Comparison of ENCODE assay signal across 8 cellular contexts in genomic region chr1:230979389-230979716, GRCh38. TPM values are rescaled to one million over a fixed set of nuclear protein-coding genes. Genes with fewer than 3 reads are reported as not detected.
DNase-seq lines count a peak whose midpoint lies in the region; ATAC-seq and TF ChIP-seq lines count a peak whose summit lies in the region.

No MANE protein-coding gene starts in this region.

- H2AK5ac ChIP-seq in neuronal stem cell (ENCODE audit: low read depth, low read length), result no peak overlapping the region

- peaks cover 5% of the 10 kb centered on the region for H3K79me1 ChIP-seq in neuronal stem cell (ENCODE audit: low read depth, low read length)

- H4K91ac ChIP-seq in neuronal stem cell (ENCODE audit: low read depth, low read length, poor library complexity), result no peak overlapping the region

- H3F3A ChIP-seq in OCI-LY1 (ENCODE audit: insufficient read depth, low read length), result no peaks in the 10 kb centered on the region

- no peak overlapping the region for H2BK120ac ChIP-seq in neuronal stem cell (ENCODE audit: low read depth, low read length)

- H3K4me2 ChIP-seq in OCI-LY1 (ENCODE audit: low read length) (peak overlapping the region; percentile 90), neuronal stem cell (ENCODE audit: insufficient read depth, low read length, poor library complexity, severe bottlenecking) (peak overlapping the region; percentile 59)

- H3K9ac ChIP-seq in OCI-LY1 (ENCODE audit: low read length), result peak overlapping the region; percentile 86
- peak overlapping the region; percentile 87 for H3K9ac ChIP-seq in neuronal stem cell (ENCODE audit: low read depth, low read length, poor library complexity)

- peak overlapping the region; percentile 76 for H3K27ac ChIP-seq in CD4-positive, alpha-beta T cell (ENCODE audit: low read depth, low read length)
- H3K27ac ChIP-seq in OCI-LY1 (ENCODE audit: low read depth, low read length, poor library complexity, severe bottlenecking) (peak overlapping the region; percentile 35), neuronal stem cell (replicated peaks; ENCODE audit: low read length) (no peak overlapping the region)

- H3K9me2 ChIP-seq in OCI-LY1 (ENCODE audit: low read depth, low read length), result no peaks in the 10 kb centered on the region

- no peak overlapping the region for H2BK15ac ChIP-seq in neuronal stem cell (ENCODE audit: low read length)

- peaks cover 6% of the 10 kb centered on the region; the same call in 1 of the 2 replicates for H3K79me2 ChIP-seq in OCI-LY1 (ENCODE audit: insufficient read depth, low read length)

- no peak overlapping the region for H3K18ac ChIP-seq in neuronal stem cell (ENCODE audit: low read length)

- H2AFZ ChIP-seq in OCI-LY1 (ENCODE audit: low read length) (peak overlapping the region; percentile 28; the same call in 1 of the 2 replicates), neuronal stem cell (ENCODE audit: low read length) (peak overlapping the region; percentile 80)

- H3K4ac ChIP-seq in neuronal stem cell (ENCODE audit: low read length), result no peak overlapping the region

- no peak overlapping the region for H3K27ac Mint-ChIP-seq in CD4-positive, alpha-beta T cell
- H3K27ac Mint-ChIP-seq in endothelial cell (ENCODE audit: unreplicated experiment), result peak overlapping the region; percentile 54

- no peak overlapping the region for H3K14ac ChIP-seq in neuronal stem cell (ENCODE audit: low read length)

- no peak overlapping the region for H3K4me3 Mint-ChIP-seq in CD4-positive, alpha-beta T cell
- H3K4me3 Mint-ChIP-seq in endothelial cell (ENCODE audit: unreplicated experiment), result peak overlapping the region; percentile 98

- H4K8ac ChIP-seq in neuronal stem cell (ENCODE audit: low read depth, low read length), result no peak overlapping the region

- peak overlapping the region; percentile 89 for H3K4me3 ChIP-seq in OCI-LY1 (ENCODE audit: low read depth, low read length, poor library complexity, severe bottlenecking)
- peak overlapping the region; percentile 73 to 87 for H3K4me3 ChIP-seq in neuronal stem cell (ENCODE audit: low read length in 2 of 2)

- intact Hi-C loops in CD4-positive, alpha-beta T cell (cut with DNase I, micrococcal nuclease), result loop anchor here (1.0 to 10.0 kb wide), 10 partner anchors 59 to 548 kb away; partner anchors contain the start of genes COG2 (in 2 of the 2), C1orf198 (in 1 of the 2), EXOC8 (in 1 of the 2) and GNPAT (in 1 of the 2)

- no peaks in the 10 kb centered on the region for H3K9me3 Mint-ChIP-seq in CD4-positive, alpha-beta T cell
- no peaks in the 10 kb centered on the region for H3K9me3 Mint-ChIP-seq in endothelial cell (ENCODE audit: unreplicated experiment)

- H3K4me1 Mint-ChIP-seq in CD4-positive, alpha-beta T cell (ENCODE audit: low read depth), result peaks cover 33% of the 10 kb centered on the region
- H3K4me1 Mint-ChIP-seq in endothelial cell (ENCODE audit: unreplicated experiment), result peaks cover 43% of the 10 kb centered on the region

- TF ChIP-seq CTCF in CD4-positive, alpha-beta T cell (IDR thresholded peaks at IDR 0.05), result no peak
- TF ChIP-seq CTCF in OCI-LY1 (IDR thresholded peaks at IDR 0.05; ENCODE audit: low read length) (no peak), endothelial cell (IDR thresholded peaks at IDR 0.05; ENCODE audit: unreplicated experiment) (no peak)

- WGBS in neuronal stem cell (ENCODE audit: extremely low coverage in 2 of 2, insufficient read length in 2 of 2, insufficient replicate concordance in 1 of 2), 2 donors, result no CpG with 5 or more reads among the region's 12 CpGs

- no peak for ATAC-seq in CD4-positive, alpha-beta T cell (ENCODE audit: poor library complexity)
- no peak for ATAC-seq in HG03095 (IDR thresholded peaks at IDR 0.05; ENCODE audit: unreplicated experiment)

- H3K9me3 ChIP-seq in CD4-positive, alpha-beta T cell (ENCODE audit: control insufficient read depth, low read length), result no peaks in the 10 kb centered on the region
- H3K9me3 ChIP-seq in OCI-LY1 (ENCODE audit: low read length) (no peaks in the 10 kb centered on the region), neuronal stem cell (replicated peaks in 1 of 2; ENCODE audit: control insufficient read depth in 2 of 2, insufficient read depth in 1 of 2, low read depth in 1 of 2, low read length in 2 of 2) (no peaks in the 10 kb centered on the region)

- H3K36me3 ChIP-seq in OCI-LY1 (ENCODE audit: insufficient read depth, low read length) (peaks cover 31% of the 10 kb centered on the region; the same call in 1 of the 2 replicates), neuronal stem cell (replicated peaks in 1 of 2; ENCODE audit: control insufficient read depth in 2 of 2, insufficient read depth in 2 of 2, low read length in 2 of 2) (peaks cover 7 to 26% of the 10 kb centered on the region in 2 donors)

- H3K27me3 ChIP-seq in CD4-positive, alpha-beta T cell (ENCODE audit: control insufficient read depth, insufficient read depth, low read length), result no peaks in the 10 kb centered on the region
- no peaks in the 10 kb centered on the region for H3K27me3 ChIP-seq in OCI-LY1 (ENCODE audit: insufficient read depth, low read length)
- no peaks in the 10 kb centered on the region for H3K27me3 ChIP-seq in neuronal stem cell (ENCODE audit: control insufficient read depth in 3 of 3, insufficient read depth in 3 of 3, low read depth in 1 of 3, low read length in 3 of 3)

- H4K20me1 ChIP-seq in OCI-LY1 (ENCODE audit: insufficient read depth, low read length), result no peaks in the 10 kb centered on the region

- DNase-seq in CD4-positive, alpha-beta T cell, result no peak
- DNase-seq in endothelial cell (ENCODE audit: low spot score) (no peak), neuronal stem cell (ENCODE audit: low spot score) (no peak), SIG-M5 (lab: John Stamatoyannopoulos, UW) (no peak), SHP77 treated with DMSO at 0.1 percent for 48 hours (lab: John Stamatoyannopoulos, UW) (no peak)
- no peak for DNase-seq in activated CD4-positive, alpha-beta T cell treated with anti-CD3 and anti-CD28 coated beads for 4 hours

- CTCF ChIA-PET in CD4-positive, alpha-beta T cell (lab: Charles Lee), result interaction anchor here (0.6 to 1.6 kb wide), 12 partner anchors 11 to 338 kb away, joined by 3 to 7 read pairs (median 3); partner anchors contain the start of gene FAM89A

- H3K4me1 ChIP-seq in OCI-LY1 (ENCODE audit: insufficient read depth, low read length, severe bottlenecking), result peaks cover 27% of the 10 kb centered on the region
- H3K4me1 ChIP-seq in neuronal stem cell (ENCODE audit: control insufficient read depth in 2 of 2, insufficient read depth in 1 of 2, low read depth in 1 of 2, low read length in 2 of 2), result peaks cover 2 to 5% of the 10 kb centered on the region in 2 donors

- no peaks in the 10 kb centered on the region for H3K27me3 Mint-ChIP-seq in CD4-positive, alpha-beta T cell
- H3K27me3 Mint-ChIP-seq in endothelial cell (ENCODE audit: unreplicated experiment), result peaks cover 8% of the 10 kb centered on the region

- H2BK12ac ChIP-seq in neuronal stem cell (ENCODE audit: low read length), result no peak overlapping the region

- H3K36me3 Mint-ChIP-seq in CD4-positive, alpha-beta T cell (ENCODE audit: low read depth), result peaks cover 41% of the 10 kb centered on the region
- H3K36me3 Mint-ChIP-seq in endothelial cell (ENCODE audit: low read depth, unreplicated experiment), result peaks cover 15% of the 10 kb centered on the region

- no peak overlapping the region for H2BK5ac ChIP-seq in neuronal stem cell (ENCODE audit: low read length)

- peak overlapping the region; percentile 34 for H3K23ac ChIP-seq in neuronal stem cell (ENCODE audit: low read depth, low read length, poor library complexity)

- POLR2A ChIA-PET in CD4-positive, alpha-beta T cell (lab: Charles Lee), result interaction anchor here (0.6 to 4.1 kb wide), 8 partner anchors 8 to 359 kb away, joined by 3 to 28 read pairs (median 4); partner anchors contain the start of genes EXOC8, FAM89A and SPRTN

RNA-seq across cellular contexts. Expression of gene ARV1, which starts 0.5 kb away (rescaled TPM):
- 1 to 10 TPM; 1.5 to 1.8 TPM for total RNA-seq in CD4-positive, alpha-beta T cell
- total RNA-seq in endothelial cell (ENCODE audit: unreplicated experiment), result 8.3 TPM
- 25.4 TPM for polyA plus RNA-seq in neuronal stem cell (2013, experiment 1 of 2)
- 24.9 TPM for polyA plus RNA-seq in neuronal stem cell (2013, experiment 2 of 2)

RNA-seq across cellular contexts. Expression of gene TTC13, which starts 0.7 kb away (rescaled TPM):
- total RNA-seq in CD4-positive, alpha-beta T cell, result 10 to 100 TPM; 24.9 to 25.0 TPM
- total RNA-seq in endothelial cell (ENCODE audit: unreplicated experiment), result 62.5 TPM
- polyA plus RNA-seq in neuronal stem cell (2013, experiment 1 of 2), result 10.5 TPM
- 10.2 TPM for polyA plus RNA-seq in neuronal stem cell (2013, experiment 2 of 2)
